Comparison of ENCODE assay signal across 9 cellular contexts in genomic region chr12:110677206-110677911, GRCh38. TPM values are rescaled to one million over a fixed set of nuclear protein-coding genes. Genes with fewer than 3 reads are reported as not detected.
DNase-seq lines count a peak whose midpoint lies in the region; ATAC-seq and TF ChIP-seq lines count a peak whose summit lies in the region.
"Had no signal": no experiment of that assay in that cellular context is flagged by ENCODE, and none has a peak within 500 bp of the region (broad histone marks: within the 10 kb centered on the region; RNA-seq: fewer than 3 reads in every experiment).

No MANE protein-coding gene starts in this region.

- no peak for DNase-seq in T-helper 1 cell
- peak; percentile 29 for DNase-seq in RPMI8226
- DNase-seq in mucosa of descending colon: no peak
- DNase-seq in stimulated activated CD4-positive, alpha-beta T cell treated with anti-CD3 and anti-CD28 coated beads, Interleukin-2, amount 100 ng/mL, for 24 hours: no peak
- no peak for DNase-seq in PC-3
- no peak for DNase-seq in adrenal gland

- H3K27ac ChIP-seq in PC-3 (ENCODE audit: low read length): no peak overlapping the region
- peak overlapping the region in 1 of 5 donors; percentile 38 for H3K27ac ChIP-seq in adrenal gland
- H3K27ac ChIP-seq: VCaP had no signal

- no peak overlapping the region for H3K9ac ChIP-seq in PC-3 (ENCODE audit: low read length)

- H3K4me3 ChIP-seq in mucosa of descending colon (no peak overlapping the region), PC-3 (ENCODE audit: low read length) (no peak overlapping the region), adrenal gland (no peak overlapping the region)

- no peak for TF ChIP-seq CTCF in mucosa of descending colon (IDR thresholded peaks at IDR 0.05)
- no peak for TF ChIP-seq CTCF in PC-3 (conservative IDR thresholded peaks at IDR 0.05; ENCODE audit: low read depth, low read length)
- no peak for TF ChIP-seq CTCF in adrenal gland (IDR thresholded peaks at IDR 0.05)

- no TSS peak for BruUV-seq in PC-3 (replicated peaks; lab: Mats Ljungman, UMichigan)

- no peak overlapping the region for H2AFZ ChIP-seq in PC-3 (ENCODE audit: low read length)

- H3K36me3 Mint-ChIP-seq in T-helper 1 cell treated with Interleukin-12 subunit alpha and Interleukin-12 subunit beta and Interleukin-4 antibody, amounts not matched to agents 30 μg/mL and 1 μg/mL, for 36 hours (ENCODE audit: low read depth): peaks cover 23% of the 10 kb centered on the region

- peak overlapping the region; percentile 54 for H3K4me3 Mint-ChIP-seq in T-helper 1 cell treated with Interleukin-12 subunit alpha and Interleukin-12 subunit beta and Interleukin-4 antibody, amounts not matched to agents 30 μg/mL and 1 μg/mL, for 36 hours

- no peaks in the 10 kb centered on the region for H3F3A ChIP-seq in PC-3 (ENCODE audit: low read length, unreplicated experiment)

- POLR2A ChIA-PET in PC-3 (lab: Charles Lee; ENCODE audit: unreplicated experiment): no interaction called here

- H3K36me3 ChIP-seq in mucosa of descending colon (ENCODE audit: low read depth) (no peaks in the 10 kb centered on the region), PC-3 (ENCODE audit: low read depth, low read length) (no peaks in the 10 kb centered on the region), adrenal gland (replicated peaks in 1 of 2) (no peaks in the 10 kb centered on the region)

- ATAC-seq in HG02885 (IDR thresholded peaks at IDR 0.05; ENCODE audit: poor library complexity, unreplicated experiment): peak; percentile 70
- ATAC-seq in mucosa of descending colon: peak; percentile 68
- no peak for ATAC-seq in PC-3

- no peaks in the 10 kb centered on the region for H3K27me3 Mint-ChIP-seq in T-helper 1 cell treated with Interleukin-12 subunit alpha and Interleukin-12 subunit beta and Interleukin-4 antibody, amounts not matched to agents 30 μg/mL and 1 μg/mL, for 36 hours (ENCODE audit: low read depth)

- peaks cover 26% of the 10 kb centered on the region for H3K4me1 Mint-ChIP-seq in T-helper 1 cell treated with Interleukin-12 subunit alpha and Interleukin-12 subunit beta and Interleukin-4 antibody, amounts not matched to agents 30 μg/mL and 1 μg/mL, for 36 hours (ENCODE audit: low read depth)

- TF ChIP-seq POLR2A in adrenal gland (IDR thresholded peaks at IDR 0.05): no peak

- H3K4me2 ChIP-seq in PC-3 (ENCODE audit: low read length): no peak overlapping the region

- H4K20me1 ChIP-seq in PC-3 (ENCODE audit: low read length): no peaks in the 10 kb centered on the region

- H3K27me3 ChIP-seq in PC-3 (ENCODE audit: low read length) (no peaks in the 10 kb centered on the region), adrenal gland (no peaks in the 10 kb centered on the region)

- peak overlapping the region; percentile 36 for H3K27ac Mint-ChIP-seq in T-helper 1 cell treated with Interleukin-12 subunit alpha and Interleukin-12 subunit beta and Interleukin-4 antibody, amounts not matched to agents 30 μg/mL and 1 μg/mL, for 36 hours

- H3K79me2 ChIP-seq in PC-3 (ENCODE audit: low read length): no peaks in the 10 kb centered on the region

- H3K9me3 ChIP-seq in mucosa of descending colon: peaks cover 2% of the 10 kb centered on the region
- H3K9me3 ChIP-seq in PC-3 (ENCODE audit: low read length): no peaks in the 10 kb centered on the region
- no peaks in the 10 kb centered on the region for H3K9me3 ChIP-seq in adrenal gland (replicated peaks in 1 of 3)

- WGBS in adrenal gland, 4 donors: 58 to 77% (median 64%) methylated on average over 5 of the region's 5 CpGs

- H3K9me2 ChIP-seq in PC-3 (replicated peaks; ENCODE audit: low read length): no peaks in the 10 kb centered on the region

- peaks cover 9% of the 10 kb centered on the region for H3K9me3 Mint-ChIP-seq in T-helper 1 cell treated with Interleukin-12 subunit alpha and Interleukin-12 subunit beta and Interleukin-4 antibody, amounts not matched to agents 30 μg/mL and 1 μg/mL, for 36 hours

- H3K4me1 ChIP-seq in mucosa of descending colon (ENCODE audit: low read depth) (no peaks in the 10 kb centered on the region), PC-3 (ENCODE audit: insufficient read depth, low read length) (no peaks in the 10 kb centered on the region), adrenal gland (replicated peaks in 1 of 2) (peaks cover 0 to 8% of the 10 kb centered on the region in 2 donors)

- intact Hi-C loops in mucosa of descending colon (cut with DNase I, micrococcal nuclease) (no loop called here), PC-3 (cut with micrococcal nuclease) (no loop called here), adrenal gland (cut with DNase I) (no loop called here)

- CTCF ChIA-PET in PC-3 (lab: Charles Lee): no interaction called here

RNA-seq across cellular contexts. Expression of gene HVCN1, which starts 11.6 kb away (rescaled TPM):
- total RNA-seq in mucosa of descending colon (1 to 10 TPM; 1.6 to 5.6 (median 3.5) TPM), PC-3 (2014; rRNA removed) (2.2 and 3.3 TPM in 2 replicates), adrenal gland (10 to 100 TPM in 5 of 8 donors, 1 to 10 TPM in 3; 6.5 to 71.0 (median 12.7) TPM)
- polyA plus RNA-seq in adrenal gland: 10 to 100 TPM in 1 of 3 donors, 1 to 10 TPM in 2; 5.7 to 41.3 (median 6.5) TPM
